Comparison of ENCODE assay signal across 23 cellular contexts in genomic region chr3:143240921-143241320, GRCh38.
"Had no signal": no experiment of that assay in that cellular context is flagged by ENCODE, and none has a peak within 500 bp of the region (broad histone marks: within the 10 kb centered on the region; RNA-seq: fewer than 3 reads in every experiment).

No MANE protein-coding gene starts in this region.

- H3K27ac Mint-ChIP-seq: activated naive CD4-positive, alpha-beta T cell treated with anti-CD3 and anti-CD28 coated beads, Interleukin-2, amount 50 U/mL, for 72 hours; activated T-helper 2 cell treated with anti-CD3 and anti-CD28 coated beads, Interferon-gamma antibody, Interleukin-2, Interleukin-4, amounts not matched to agents 10 μg/mL and 5 μg/mL and 100 μg/mL, durations not matched to agents 14 hours and 24 hours and 36 hours; memory B cell; type B pancreatic cell had no signal

- H3K27me3 Mint-ChIP-seq: memory B cell; naive thymus-derived CD8-positive, alpha-beta T cell; type B pancreatic cell had no signal

- H3K36me3 Mint-ChIP-seq: memory B cell, type B pancreatic cell had no signal

- H3K27ac ChIP-seq: body of pancreas, coronary artery, right atrium auricular region, skin epidermis, suprapubic skin, VCaP had no signal

- ATAC-seq: activated naive CD4-positive, alpha-beta T cell treated with anti-CD3 and anti-CD28 coated beads, Interleukin-2, amount 50 U/mL, for 72 hours; body of pancreas; left ventricle myocardium superior; mucosa of descending colon; naive thymus-derived CD8-positive, alpha-beta T cell; stimulated activated naive CD8-positive, alpha-beta T cell treated with anti-CD3 and anti-CD28 coated beads, Interleukin-15, Interleukin-2, amounts not matched to agents 100 U/mL and 50 U/mL, for 24 hours had no signal

- H3K4me1 ChIP-seq: body of pancreas, right atrium auricular region had no signal

- DNase-seq: activated CD4-positive, alpha-beta T cell treated with anti-CD3 and anti-CD28 coated beads, Interleukin-2, amount 50 U/mL, for 48 hours; amniotic stem cell; body of pancreas; caudate nucleus; effector CD4-positive, alpha-beta T cell; hippocampal formation; kidney; left ventricle myocardium superior; mucosa of descending colon; naive thymus-derived CD8-positive, alpha-beta T cell; nucleus accumbens; posterior cingulate gyrus; stimulated activated CD4-positive, alpha-beta T cell treated with anti-CD3 and anti-CD28 coated beads, Interleukin-4, amount 100 ng/mL, for 24 hours; stimulated activated naive CD8-positive, alpha-beta T cell treated with anti-CD3 and anti-CD28 coated beads, Interleukin-15, Interleukin-2, amounts not matched to agents 100 U/mL and 50 U/mL, for 24 hours had no signal

- H3K36me3 ChIP-seq: right atrium auricular region, suprapubic skin had no signal

- H3K4me3 Mint-ChIP-seq: memory B cell; naive thymus-derived CD8-positive, alpha-beta T cell; type B pancreatic cell had no signal

- FAIRE-seq: kidney had no signal

- H3K9me3 Mint-ChIP-seq: activated T-helper 2 cell treated with anti-CD3 and anti-CD28 coated beads, Interferon-gamma antibody, Interleukin-2, Interleukin-4, amounts not matched to agents 10 μg/mL and 5 μg/mL and 100 μg/mL, durations not matched to agents 14 hours and 24 hours and 36 hours; memory B cell had no signal

- H3K9me3 ChIP-seq: body of pancreas, mucosa of descending colon, suprapubic skin had no signal

- H3K27me3 ChIP-seq: body of pancreas, right atrium auricular region, suprapubic skin had no signal

- H3K4me3 ChIP-seq: body of pancreas, coronary artery, mucosa of descending colon, right atrium auricular region, skin epidermis, suprapubic skin had no signal
